21 cellular contexts compared by ENCODE assay signal in genomic region chr2:15744820-15745219, GRCh38.
A peak's percentile ranks its signal among the peaks of the same experiment; 100 is the strongest.
DNase-seq lines count a peak whose midpoint lies in the region; ATAC-seq, FAIRE-seq and TF ChIP-seq lines count a peak whose summit lies in the region.
"Had no signal": no experiment of that assay in that cellular context is flagged by ENCODE, and none has a peak within 500 bp of the region (broad histone marks: within the 10 kb centered on the region; RNA-seq: fewer than 3 reads in every experiment).

No MANE protein-coding gene starts in this region.

- no peaks in the 10 kb centered on the region for H3K36me3 ChIP-seq in endodermal cell (ENCODE audit: control insufficient read depth, insufficient read depth, low read length)
- H3K36me3 ChIP-seq: BLaER1 treated with 17β-estradiol and CSF1 and Interleukin-3, amounts not matched to agents 10 nM and 100 nM had no signal

- no peak for FAIRE-seq in H54 (lab: Jason Lieb, UNC)
- FAIRE-seq: GM12878, HepG2 had no signal

- H3K9ac ChIP-seq in endodermal cell (ENCODE audit: extremely low read depth, low read length, poor library complexity, severe bottlenecking), result no peak overlapping the region
- H3K9ac ChIP-seq: BLaER1 treated with 17β-estradiol and CSF1 and Interleukin-3, amounts not matched to agents 10 nM and 100 nM; GM23248 had no signal

- peaks cover 3% of the 10 kb centered on the region for H3K4me1 Mint-ChIP-seq in endodermal cell
- peaks cover 39% of the 10 kb centered on the region for H3K4me1 Mint-ChIP-seq in nephron
- no peaks in the 10 kb centered on the region for H3K4me1 Mint-ChIP-seq in stimulated activated memory B cell treated with anti-CD40 and anti-IgM and Interleukin-4, amounts not matched to agents 10 μg/mL and 1 μg/mL and 100 μg/mL, for 72 hours
- H3K4me1 Mint-ChIP-seq: B cell, IgD-negative memory B cell had no signal

- 89 to 90% methylated on average over 3 to 5 of the region's 5 CpGs for WGBS in endodermal cell (ENCODE audit: insufficient coverage in 1 of 2, insufficient read length in 1 of 2), 2 experiments

- H3K36me3 Mint-ChIP-seq in endodermal cell (ENCODE audit: low read depth) (no peaks in the 10 kb centered on the region), nephron (ENCODE audit: low read depth) (peaks cover 4% of the 10 kb centered on the region)
- H3K36me3 Mint-ChIP-seq in stimulated activated memory B cell treated with anti-CD40 and anti-IgM and Interleukin-4, amounts not matched to agents 10 μg/mL and 1 μg/mL and 100 μg/mL, for 72 hours, result no peaks in the 10 kb centered on the region
- H3K36me3 Mint-ChIP-seq: CD8-positive, alpha-beta T cell; IgD-negative memory B cell had no signal

- peaks cover 9% of the 10 kb centered on the region for H3K27me3 Mint-ChIP-seq in endodermal cell (ENCODE audit: insufficient read depth)
- H3K27me3 Mint-ChIP-seq in nephron (ENCODE audit: low read depth), result no peaks in the 10 kb centered on the region
- peaks cover 26% of the 10 kb centered on the region for H3K27me3 Mint-ChIP-seq in stimulated activated memory B cell treated with anti-CD40 and anti-IgM and Interleukin-4, amounts not matched to agents 10 μg/mL and 1 μg/mL and 100 μg/mL, for 72 hours

- DNase-seq in cardiac septum (ENCODE audit: low spot score) (peak; percentile 29), left ventricle myocardium superior (no peak), endodermal cell (peak; percentile 43), H54 (ENCODE audit: insufficient read length, low spot score) (no peak), AML-193 (lab: John Stamatoyannopoulos, UW) (no peak)
- DNase-seq: 8988T; Calu3; CD8-positive, alpha-beta T cell; DND-41; EL; GM23248; H7; HFFc6 had no signal

- ATAC-seq in left ventricle myocardium superior, result no peak
- ATAC-seq in stimulated activated memory B cell treated with anti-CD40 and anti-IgM and Interleukin-4, amounts not matched to agents 10 μg/mL and 1 μg/mL and 100 μg/mL, for 72 hours, result no peak
- ATAC-seq: CD8-positive, alpha-beta T cell; GM12878; HCT116; HepG2 had no signal

- peaks cover 10% of the 10 kb centered on the region for H3K9me3 Mint-ChIP-seq in endodermal cell
- H3K9me3 Mint-ChIP-seq in nephron, result peaks cover 12% of the 10 kb centered on the region
- H3K9me3 Mint-ChIP-seq in stimulated activated memory B cell treated with anti-CD40 and anti-IgM and Interleukin-4, amounts not matched to agents 10 μg/mL and 1 μg/mL and 100 μg/mL, for 72 hours, result peaks cover 3% of the 10 kb centered on the region
- H3K9me3 Mint-ChIP-seq: CD8-positive, alpha-beta T cell; HFFc6 had no signal

- H3K27me3 ChIP-seq in endodermal cell (ENCODE audit: control insufficient read depth, insufficient read depth, low read length, poor library complexity, severe bottlenecking), result peaks cover 5% of the 10 kb centered on the region
- H3K27me3 ChIP-seq: BLaER1 treated with 17β-estradiol and CSF1 and Interleukin-3, amounts not matched to agents 10 nM and 100 nM had no signal

- no peak for TF ChIP-seq POLR2A in H54 (IDR thresholded peaks at IDR 0.05; ENCODE audit: low read depth, low read length)

- peaks cover 9% of the 10 kb centered on the region for H3K4me1 ChIP-seq in endodermal cell (ENCODE audit: control insufficient read depth, insufficient read depth, low read length)
- H3K4me1 ChIP-seq: BLaER1 treated with 17β-estradiol and CSF1 and Interleukin-3, amounts not matched to agents 10 nM and 100 nM had no signal

- TF ChIP-seq CTCF in endodermal cell (conservative IDR thresholded peaks at IDR 0.05), result no peak
- TF ChIP-seq CTCF in nephron (IDR thresholded peaks at IDR 0.05; ENCODE audit: unreplicated experiment in 3 of 3), result no peak

- H3K9me3 ChIP-seq in endodermal cell (ENCODE audit: control insufficient read depth, low read length), result peaks cover 11% of the 10 kb centered on the region

- H3K27ac ChIP-seq in endodermal cell (ENCODE audit: low read depth, low read length), result no peak overlapping the region
- H3K27ac ChIP-seq: BLaER1 treated with 17β-estradiol and CSF1 and Interleukin-3, amounts not matched to agents 10 nM and 100 nM; GM23248 had no signal

- H3K4me3 Mint-ChIP-seq in endodermal cell (no peak overlapping the region), nephron (no peak overlapping the region)
- no peak overlapping the region for H3K4me3 Mint-ChIP-seq in stimulated activated memory B cell treated with anti-CD40 and anti-IgM and Interleukin-4, amounts not matched to agents 10 μg/mL and 1 μg/mL and 100 μg/mL, for 72 hours
- H3K4me3 Mint-ChIP-seq: B cell; CD8-positive, alpha-beta T cell; HFFc6; IgD-negative memory B cell had no signal

- no peak overlapping the region for H3K4me3 ChIP-seq in endodermal cell (ENCODE audit: low read length)
- H3K4me3 ChIP-seq: BLaER1 treated with 17β-estradiol and CSF1 and Interleukin-3, amounts not matched to agents 10 nM and 100 nM; GM12878; GM23248 had no signal

- H3K27ac Mint-ChIP-seq in endodermal cell, result no peak overlapping the region
- peak overlapping the region; percentile 62 to 80 (median 77) for H3K27ac Mint-ChIP-seq in nephron
- no peak overlapping the region for H3K27ac Mint-ChIP-seq in stimulated activated memory B cell treated with anti-CD40 and anti-IgM and Interleukin-4, amounts not matched to agents 10 μg/mL and 1 μg/mL and 100 μg/mL, for 72 hours
- H3K27ac Mint-ChIP-seq: B cell; CD8-positive, alpha-beta T cell; HFFc6; IgD-negative memory B cell had no signal

- intact Hi-C loops in cardiac septum (cut with DNase I) (loop anchor here (5.0 kb wide), 1 partner anchor 103 kb away; no protein-coding TSS in a partner anchor), left ventricle myocardium superior (cut with micrococcal nuclease) (no loop called here)

Comparison
In these comparisons a context has a peak if more than half of its experiments do, and no peak if none do; other contexts are left out.
1. DNase-seq: peak in cardiac septum (single experiment) and endodermal cell (single experiment); none in left ventricle myocardium superior (single experiment), H54 (single experiment) and AML-193 (0 of 2).
2. H3K27ac Mint-ChIP-seq: peak in nephron (3 of 3); none in endodermal cell (single experiment) and stimulated activated memory B cell treated with anti-CD40 and anti-IgM and Interleukin-4, amounts not matched to agents 10 μg/mL and 1 μg/mL and 100 μg/mL, for 72 hours (single experiment).